Comparison of ENCODE assay signal across 21 cellular contexts in the genomic region with DNA sequence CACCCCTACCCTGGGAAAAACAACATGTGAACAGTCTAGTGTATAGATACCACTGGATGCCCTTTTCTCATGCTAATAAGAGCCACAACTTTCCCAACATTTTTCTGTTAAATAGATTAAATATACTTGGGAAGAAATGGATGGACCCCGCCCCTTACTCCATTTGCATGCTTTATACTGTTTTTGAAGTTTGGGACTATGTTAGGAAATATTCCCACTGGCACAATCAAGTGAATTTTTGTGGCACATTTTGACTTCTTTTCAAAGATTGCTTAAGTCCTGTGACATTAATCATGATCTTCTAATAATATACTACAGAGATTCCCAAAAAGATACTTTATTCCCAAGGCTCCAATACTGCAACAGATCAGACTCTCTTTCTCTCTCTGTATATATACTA.
"Had no signal": no experiment of that assay in that cellular context is flagged by ENCODE, and none has a peak within 500 bp of the region (broad histone marks: within the 10 kb centered on the region; RNA-seq: fewer than 3 reads in every experiment).

No MANE protein-coding gene starts in this region.

- H3K9me3 ChIP-seq: pancreas, sigmoid colon, SK-N-SH, testis had no signal

- H3K27ac ChIP-seq: foreskin keratinocyte, pancreas, sigmoid colon, testis had no signal

- H3K4me1 ChIP-seq: pancreas, sigmoid colon, testis had no signal

- H3K9ac ChIP-seq: SK-N-SH had no signal

- DNase-seq: activated B cell treated with CpG ODN at 0.5 μM for 24 hours; activated CD4-positive, alpha-beta T cell treated with anti-CD3 and anti-CD28 coated beads for 48 hours; activated CD8-positive, alpha-beta T cell treated with anti-CD3 and anti-CD28 coated beads for 36 hours; activated naive CD4-positive, alpha-beta T cell treated with Interleukin-2 at 50 U/mL for 16 hours; activated naive CD8-positive, alpha-beta T cell treated with anti-CD3 and anti-CD28 coated beads, Interleukin-2, amount 10 ng/mL, durations not matched to agents 7 days and 5 days; activated T-cell treated with anti-CD3 and anti-CD28 coated beads, Interleukin-2, amount 50 U/mL, for 1 hour; anterior cingulate cortex; cortex of kidney; erythroblast; foreskin keratinocyte; hippocampal formation; left cardiac atrium; mesenchymal stem cell; natural killer cell; pancreas; sigmoid colon; SK-N-SH; stimulated activated CD4-positive, alpha-beta T cell treated with anti-CD3 and anti-CD28 coated beads, Interleukin-1b, Interleukin-23, amount 100 ng/mL, for 48 hours; T-cell; testis had no signal

- H3K27me3 ChIP-seq: foreskin keratinocyte, pancreas, sigmoid colon, testis had no signal

- H3K4me3 ChIP-seq: pancreas, sigmoid colon, testis had no signal

- H3K36me3 ChIP-seq: pancreas, sigmoid colon had no signal

- H3K4me2 ChIP-seq: SK-N-SH had no signal

- ATAC-seq: activated CD8-positive, alpha-beta T cell treated with anti-CD3 and anti-CD28 coated beads for 36 hours; activated T-helper 17 cell treated with anti-CD3 and anti-CD28 coated beads, Interleukin-2, amount 50 U/mL, for 72 hours; foreskin keratinocyte; left cardiac atrium; natural killer cell; pancreas; T-cell had no signal
